ENCODE assay signal across 14 cellular contexts in genomic region chr22:30806391-30806861, GRCh38.
DNase-seq lines count a peak whose midpoint lies in the region; ATAC-seq and TF ChIP-seq lines count a peak whose summit lies in the region.
"Had no signal": no experiment of that assay in that cellular context is flagged by ENCODE, and none has a peak within 500 bp of the region (broad histone marks: within the 10 kb centered on the region; RNA-seq: fewer than 3 reads in every experiment).

No MANE protein-coding gene starts in this region.

- H3K4me3 ChIP-seq in RWPE2 (ENCODE audit: severe bottlenecking): no peak overlapping the region
- H3K4me3 ChIP-seq: gastrocnemius medialis, upper lobe of right lung had no signal

- H3K27ac Mint-ChIP-seq in Calu3 (ENCODE audit: unreplicated experiment): no peak overlapping the region
- H3K27ac Mint-ChIP-seq: naive B cell had no signal

- peak overlapping the region; percentile 89 for H3K27ac ChIP-seq in RWPE2 (ENCODE audit: poor library complexity, severe bottlenecking)
- H3K27ac ChIP-seq: gastrocnemius medialis, upper lobe of right lung had no signal

- H3K4me1 Mint-ChIP-seq in Calu3 (ENCODE audit: low read depth, unreplicated experiment): peaks cover 19% of the 10 kb centered on the region

- ATAC-seq in RWPE2 (ENCODE audit: low read depth): peak; percentile 72
- ATAC-seq in GM19395 (IDR thresholded peaks at IDR 0.05; ENCODE audit: unreplicated experiment): no peak
- ATAC-seq in GM21423 (IDR thresholded peaks at IDR 0.05; ENCODE audit: unreplicated experiment): no peak
- ATAC-seq in left ventricle myocardium superior: no peak
- ATAC-seq: gastrocnemius medialis, upper lobe of right lung had no signal

- TF ChIP-seq CTCF in Calu3 (IDR thresholded peaks at IDR 0.05; ENCODE audit: unreplicated experiment) (no peak), RWPE2 (IDR thresholded peaks at IDR 0.05; ENCODE audit: poor library complexity, severe bottlenecking) (no peak)

- no peaks in the 10 kb centered on the region for H3K9me3 ChIP-seq in RWPE2 (ENCODE audit: severe bottlenecking)
- H3K9me3 ChIP-seq: gastrocnemius medialis, upper lobe of right lung had no signal

- H3K4me1 ChIP-seq in RWPE2 (ENCODE audit: insufficient read depth, poor library complexity, severe bottlenecking): peaks cover 46% of the 10 kb centered on the region

- CTCF ChIA-PET in Calu3 (lab: Charles Lee): interaction anchor here (1.2 kb wide), 1 partner anchor 29 kb away, joined by 3 read pairs; no protein-coding TSS in a partner anchor

- H3K36me3 ChIP-seq in RWPE2 (ENCODE audit: low read depth): peaks cover 57% of the 10 kb centered on the region
- H3K36me3 ChIP-seq: gastrocnemius medialis, upper lobe of right lung had no signal

- H3K27me3 ChIP-seq in RWPE2 (ENCODE audit: insufficient read depth, poor library complexity, severe bottlenecking): no peaks in the 10 kb centered on the region
- H3K27me3 ChIP-seq: gastrocnemius medialis had no signal

- H3K4me3 Mint-ChIP-seq in Calu3 (ENCODE audit: low read depth, unreplicated experiment): no peak overlapping the region
- H3K4me3 Mint-ChIP-seq: naive B cell had no signal

- no TSS peak for BruUV-seq in Calu3 (replicated peaks; lab: Mats Ljungman, UMichigan)

- intact Hi-C loops in Calu3 (cut with micrococcal nuclease; ENCODE audit: unreplicated experiment): no loop called here
- intact Hi-C loops in left ventricle myocardium superior (cut with micrococcal nuclease): no loop called here

- DNase-seq in Calu3: peak; percentile 46
- peak; percentile 54 for DNase-seq in HPDE6-E6E7 (ENCODE audit: extremely low spot score)
- DNase-seq in RWPE2 (ENCODE audit: low spot score): peak; percentile 85
- peak; percentile 61 for DNase-seq in glomerular endothelial cell (ENCODE audit: extremely low read depth, low read depth, low spot score)
- no peak for DNase-seq in left ventricle myocardium superior
- no peak for DNase-seq in RPMI8226
- DNase-seq: DMS79 treated with DMSO at 0.1 percent for 48 hours; gastrocnemius medialis; naive B cell; NCI-H1694 treated with DMSO at 0.1 percent for 48 hours; stimulated activated CD4-positive, alpha-beta T cell treated with anti-CD3 and anti-CD28 coated beads, Interleukin-2, amount 100 ng/mL, for 48 hours; upper lobe of right lung had no signal

- no peaks in the 10 kb centered on the region for H3K36me3 Mint-ChIP-seq in Calu3 (ENCODE audit: insufficient read depth, unreplicated experiment)

- no peaks in the 10 kb centered on the region for H3K9me3 Mint-ChIP-seq in Calu3 (ENCODE audit: low read depth, unreplicated experiment)

- peaks cover 22% of the 10 kb centered on the region for H3K27me3 Mint-ChIP-seq in Calu3 (ENCODE audit: unreplicated experiment)

Comparison
In these comparisons a context has a peak if more than half of its experiments do, and no peak if none do; other contexts are left out.
1. DNase-seq: peak in Calu3 (single experiment), HPDE6-E6E7 (single experiment), RWPE2 (single experiment) and glomerular endothelial cell (single experiment); none in left ventricle myocardium superior (single experiment) and RPMI8226 (single experiment).